1 cellular context compared by ENCODE assay signal in the genomic region with DNA sequence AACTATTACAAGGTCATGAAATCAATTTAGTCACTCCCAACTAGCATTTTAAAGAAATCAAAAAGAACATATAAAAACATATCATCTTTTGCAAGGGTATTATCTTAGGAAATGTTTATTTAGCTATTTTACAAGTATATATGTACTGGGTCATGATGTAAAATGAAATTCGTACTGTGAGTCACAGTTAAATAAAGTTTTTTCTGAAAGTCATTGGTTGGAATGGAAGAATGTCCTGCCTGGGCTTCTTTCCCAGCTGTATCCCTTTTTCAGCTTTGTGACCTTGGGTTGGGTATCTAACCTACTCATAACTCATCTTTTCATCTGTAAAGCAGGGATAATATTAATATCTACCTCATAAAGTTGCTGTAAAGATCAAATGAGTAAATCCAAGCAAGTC.
TF ChIP-seq lines count a peak whose summit lies in the region.

No MANE protein-coding gene starts in this region.

TF ChIP-seq in IMR-90, 13 proteins besides CTCF, POLR2A, EP300 and RAD21:
- TF ChIP-seq, protein P1, sequence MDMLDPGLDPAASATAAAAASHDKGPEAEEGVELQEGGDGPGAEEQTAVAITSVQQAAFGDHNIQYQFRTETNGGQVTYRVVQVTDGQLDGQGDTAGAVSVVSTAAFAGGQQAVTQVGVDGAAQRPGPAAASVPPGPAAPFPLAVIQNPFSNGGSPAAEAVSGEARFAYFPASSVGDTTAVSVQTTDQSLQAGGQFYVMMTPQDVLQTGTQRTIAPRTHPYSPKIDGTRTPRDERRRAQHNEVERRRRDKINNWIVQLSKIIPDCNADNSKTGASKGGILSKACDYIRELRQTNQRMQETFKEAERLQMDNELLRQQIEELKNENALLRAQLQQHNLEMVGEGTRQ (IDR thresholded peaks at IDR 0.05; ENCODE audit: low read depth, low read length), result no peak
- TF ChIP-seq FOS (IDR thresholded peaks at IDR 0.05; ENCODE audit: low read depth, low read length), result 0 out of 2 replicates have a peak, but pooled peaks have one; percentile 24
